1 cellular context compared by ENCODE assay signal in the genomic region with DNA sequence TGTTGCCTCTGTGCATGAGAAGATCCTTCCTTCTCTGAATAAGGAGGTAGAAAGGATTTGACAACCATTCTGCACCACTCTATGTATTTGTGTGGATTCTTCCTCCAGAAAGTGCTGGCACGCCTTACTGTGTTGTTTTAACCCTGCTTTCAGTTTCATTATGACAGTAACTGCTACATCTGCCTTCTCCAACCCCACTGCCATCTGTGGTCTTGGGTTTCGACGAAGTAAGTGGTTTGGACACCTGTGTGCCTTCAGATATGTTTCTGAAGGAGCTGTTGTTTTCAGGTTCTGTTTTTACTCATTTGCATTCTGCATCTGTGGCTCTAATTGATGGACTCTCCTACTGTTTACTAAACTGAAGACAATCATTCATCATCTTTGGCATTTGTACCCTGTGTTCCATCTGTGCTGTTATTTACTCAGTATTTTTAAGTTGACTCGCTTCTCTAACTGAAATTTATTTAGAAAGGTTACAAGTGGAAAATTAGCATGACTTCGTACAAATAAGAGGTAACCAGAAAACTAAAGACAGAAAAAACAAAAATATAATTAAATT.
TF ChIP-seq lines count a peak whose summit lies in the region.

No MANE protein-coding gene starts in this region.

TF ChIP-seq in GM23338, 12 proteins besides CTCF, POLR2A, EP300 and RAD21 (continued from another document):
- TF ChIP-seq, protein P1, sequence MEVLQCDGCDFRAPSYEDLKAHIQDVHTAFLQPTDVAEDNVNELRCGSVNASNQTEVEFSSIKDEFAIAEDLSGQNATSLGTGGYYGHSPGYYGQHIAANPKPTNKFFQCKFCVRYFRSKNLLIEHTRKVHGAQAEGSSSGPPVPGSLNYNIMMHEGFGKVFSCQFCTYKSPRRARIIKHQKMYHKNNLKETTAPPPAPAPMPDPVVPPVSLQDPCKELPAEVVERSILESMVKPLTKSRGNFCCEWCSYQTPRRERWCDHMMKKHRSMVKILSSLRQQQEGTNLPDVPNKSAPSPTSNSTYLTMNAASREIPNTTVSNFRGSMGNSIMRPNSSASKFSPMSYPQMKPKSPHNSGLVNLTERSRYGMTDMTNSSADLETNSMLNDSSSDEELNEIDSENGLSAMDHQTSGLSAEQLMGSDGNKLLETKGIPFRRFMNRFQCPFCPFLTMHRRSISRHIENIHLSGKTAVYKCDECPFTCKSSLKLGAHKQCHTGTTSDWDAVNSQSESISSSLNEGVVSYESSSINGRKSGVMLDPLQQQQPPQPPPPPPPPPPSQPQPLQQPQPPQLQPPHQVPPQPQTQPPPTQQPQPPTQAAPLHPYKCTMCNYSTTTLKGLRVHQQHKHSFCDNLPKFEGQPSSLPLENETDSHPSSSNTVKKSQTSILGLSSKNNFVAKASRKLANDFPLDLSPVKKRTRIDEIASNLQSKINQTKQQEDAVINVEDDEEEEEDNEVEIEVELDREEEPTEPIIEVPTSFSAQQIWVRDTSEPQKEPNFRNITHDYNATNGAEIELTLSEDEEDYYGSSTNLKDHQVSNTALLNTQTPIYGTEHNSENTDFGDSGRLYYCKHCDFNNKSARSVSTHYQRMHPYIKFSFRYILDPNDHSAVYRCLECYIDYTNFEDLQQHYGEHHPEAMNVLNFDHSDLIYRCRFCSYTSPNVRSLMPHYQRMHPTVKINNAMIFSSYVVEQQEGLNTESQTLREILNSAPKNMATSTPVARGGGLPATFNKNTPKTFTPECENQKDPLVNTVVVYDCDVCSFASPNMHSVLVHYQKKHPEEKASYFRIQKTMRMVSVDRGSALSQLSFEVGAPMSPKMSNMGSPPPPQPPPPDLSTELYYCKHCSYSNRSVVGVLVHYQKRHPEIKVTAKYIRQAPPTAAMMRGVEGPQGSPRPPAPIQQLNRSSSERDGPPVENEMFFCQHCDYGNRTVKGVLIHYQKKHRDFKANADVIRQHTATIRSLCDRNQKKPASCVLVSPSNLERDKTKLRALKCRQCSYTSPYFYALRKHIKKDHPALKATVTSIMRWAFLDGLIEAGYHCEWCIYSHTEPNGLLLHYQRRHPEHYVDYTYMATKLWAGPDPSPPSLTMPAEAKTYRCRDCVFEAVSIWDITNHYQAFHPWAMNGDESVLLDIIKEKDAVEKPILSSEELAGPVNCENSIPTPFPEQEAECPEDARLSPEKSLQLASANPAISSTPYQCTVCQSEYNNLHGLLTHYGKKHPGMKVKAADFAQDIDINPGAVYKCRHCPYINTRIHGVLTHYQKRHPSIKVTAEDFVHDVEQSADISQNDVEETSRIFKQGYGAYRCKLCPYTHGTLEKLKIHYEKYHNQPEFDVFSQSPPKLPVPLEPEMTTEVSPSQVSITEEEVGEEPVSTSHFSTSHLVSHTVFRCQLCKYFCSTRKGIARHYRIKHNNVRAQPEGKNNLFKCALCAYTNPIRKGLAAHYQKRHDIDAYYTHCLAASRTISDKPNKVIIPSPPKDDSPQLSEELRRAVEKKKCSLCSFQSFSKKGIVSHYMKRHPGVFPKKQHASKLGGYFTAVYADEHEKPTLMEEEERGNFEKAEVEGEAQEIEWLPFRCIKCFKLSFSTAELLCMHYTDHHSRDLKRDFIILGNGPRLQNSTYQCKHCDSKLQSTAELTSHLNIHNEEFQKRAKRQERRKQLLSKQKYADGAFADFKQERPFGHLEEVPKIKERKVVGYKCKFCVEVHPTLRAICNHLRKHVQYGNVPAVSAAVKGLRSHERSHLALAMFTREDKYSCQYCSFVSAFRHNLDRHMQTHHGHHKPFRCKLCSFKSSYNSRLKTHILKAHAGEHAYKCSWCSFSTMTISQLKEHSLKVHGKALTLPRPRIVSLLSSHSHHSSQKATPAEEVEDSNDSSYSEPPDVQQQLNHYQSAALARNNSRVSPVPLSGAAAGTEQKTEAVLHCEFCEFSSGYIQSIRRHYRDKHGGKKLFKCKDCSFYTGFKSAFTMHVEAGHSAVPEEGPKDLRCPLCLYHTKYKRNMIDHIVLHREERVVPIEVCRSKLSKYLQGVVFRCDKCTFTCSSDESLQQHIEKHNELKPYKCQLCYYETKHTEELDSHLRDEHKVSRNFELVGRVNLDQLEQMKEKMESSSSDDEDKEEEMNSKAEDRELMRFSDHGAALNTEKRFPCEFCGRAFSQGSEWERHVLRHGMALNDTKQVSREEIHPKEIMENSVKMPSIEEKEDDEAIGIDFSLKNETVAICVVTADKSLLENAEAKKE (CRISPR knock-in tag; IDR thresholded peaks at IDR 0.05) = no peak
- TF ChIP-seq STAT1 (IDR thresholded peaks at IDR 0.05; ENCODE audit: unreplicated experiment) = no peak
